In the genomic region with DNA sequence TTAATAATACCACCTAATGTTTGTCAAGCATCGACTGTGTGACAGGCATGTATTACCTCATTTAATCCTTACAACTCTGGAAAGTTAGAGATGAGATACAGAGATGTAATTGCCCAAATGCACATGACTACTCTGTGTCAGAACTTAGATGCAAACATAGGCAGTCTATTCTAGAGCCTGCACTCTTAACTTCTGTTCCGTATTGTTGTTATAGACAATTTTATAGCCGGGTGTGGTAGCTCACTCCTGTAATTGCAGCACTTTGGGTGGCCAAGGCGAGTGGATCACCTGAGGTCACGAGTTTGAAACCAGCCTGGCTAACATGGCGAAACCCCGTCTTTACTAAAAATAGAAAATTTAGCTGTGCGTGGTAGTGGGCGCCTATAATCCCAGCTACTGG, we compare ENCODE assay signal across 9 cellular contexts. TPM values are rescaled to one million over a fixed set of nuclear protein-coding genes. Genes with fewer than 3 reads are reported as not detected.
"Had no signal": no experiment of that assay in that cellular context is flagged by ENCODE, and none has a peak within 500 bp of the region (broad histone marks: within the 10 kb centered on the region; RNA-seq: fewer than 3 reads in every experiment).

No MANE protein-coding gene starts in this region.

- H3K4me3 ChIP-seq: GM23248, HAP-1 had no signal

- H3K4me1 ChIP-seq: HAP-1 had no signal

- DNase-seq: GM23248, GOT3, H7, KBM-7 had no signal

- H3K27ac ChIP-seq: GM23248, KMS-11 had no signal

- H3K9me3 ChIP-seq: HAP-1 had no signal

- ATAC-seq: HCT116, HepG2 had no signal

RNA-seq across cellular contexts. Expression of a gene that starts 46.9 kb away (rescaled TPM):
- total RNA-seq: GM23248, H7 had no signal
- polyA plus RNA-seq: GM23248, IgD-negative memory B cell had no signal
